20 cellular contexts compared by ENCODE assay signal in genomic region chr18:31030574-31031278, GRCh38. TPM values are rescaled to one million over a fixed set of nuclear protein-coding genes. Genes with fewer than 3 reads are reported as not detected.
DNase-seq lines count a peak whose midpoint lies in the region; ATAC-seq and TF ChIP-seq lines count a peak whose summit lies in the region.
"Had no signal": no experiment of that assay in that cellular context is flagged by ENCODE, and none has a peak within 500 bp of the region (broad histone marks: within the 10 kb centered on the region; RNA-seq: fewer than 3 reads in every experiment).

No MANE protein-coding gene starts in this region.

- TF ChIP-seq CTCF in KMS-11 (conservative IDR thresholded peaks at IDR 0.05; ENCODE audit: low read depth, low read length): no peak
- no peak for TF ChIP-seq CTCF in mucosa of descending colon (IDR thresholded peaks at IDR 0.05)
- TF ChIP-seq CTCF in WERI-Rb-1 (IDR thresholded peaks at IDR 0.05; ENCODE audit: low read depth, low read length): no peak

- no peaks in the 10 kb centered on the region for H3K36me3 ChIP-seq in KMS-11 (ENCODE audit: insufficient read depth)
- H3K36me3 ChIP-seq in mucosa of descending colon (ENCODE audit: low read depth): no peaks in the 10 kb centered on the region
- no peaks in the 10 kb centered on the region for H3K36me3 ChIP-seq in WERI-Rb-1
- H3K36me3 ChIP-seq: BE2C had no signal

- H3K27ac ChIP-seq in KMS-11: no peak overlapping the region
- H3K27ac ChIP-seq in WERI-Rb-1: no peak overlapping the region

- H3K27me3 ChIP-seq in KMS-11 (ENCODE audit: insufficient read depth, low read depth) (no peaks in the 10 kb centered on the region), WERI-Rb-1 (ENCODE audit: insufficient read depth, low read depth, severe bottlenecking) (no peaks in the 10 kb centered on the region)
- H3K27me3 ChIP-seq: BE2C had no signal

- DNase-seq in ELR (ENCODE audit: low read depth) (peak; percentile 9), amniotic epithelial cell (ENCODE audit: low read depth) (peak; percentile 39), mucosa of descending colon (no peak), NCI-H226 (no peak), WERI-Rb-1 (no peak)
- DNase-seq: BE2C, DMS79, NCI-H1092 treated with DMSO at 0.1 percent for 48 hours, NCI-H1436 treated with DMSO at 0.1 percent for 48 hours, NCI-H2029 treated with DMSO at 0.1 percent for 48 hours, NCI-H2171, NCI-H524 treated with DMSO at 0.1 percent for 48 hours, NCI-H82, PC-3, RPMI8226, SHP77 had no signal

- no peaks in the 10 kb centered on the region for H4K20me1 ChIP-seq in KMS-11 (ENCODE audit: insufficient read depth)

- no peaks in the 10 kb centered on the region for H3K79me2 ChIP-seq in KMS-11 (ENCODE audit: insufficient read depth, low read depth)

- H3K4me2 ChIP-seq in KMS-11: peak overlapping the region; percentile 12; the same call in 1 of the 2 replicates

- H3K4me1 ChIP-seq in KMS-11 (ENCODE audit: low read depth, poor library complexity, severe bottlenecking): no peaks in the 10 kb centered on the region
- H3K4me1 ChIP-seq in mucosa of descending colon (ENCODE audit: low read depth): no peaks in the 10 kb centered on the region
- H3K4me1 ChIP-seq: BE2C had no signal

- intact Hi-C loops in mucosa of descending colon (cut with DNase I, micrococcal nuclease): no loop called here

- H3K4me3 ChIP-seq in KMS-11 (IDR thresholded peaks at IDR 0.05; ENCODE audit: insufficient read depth, low read depth, low read length) (no peak overlapping the region), mucosa of descending colon (no peak overlapping the region), WERI-Rb-1 (ENCODE audit: low read depth, low read length) (no peak overlapping the region)

- ATAC-seq in mucosa of descending colon (peak; percentile 38), HG02571 (IDR thresholded peaks at IDR 0.05; ENCODE audit: unreplicated experiment) (no peak)
- ATAC-seq: HCT116, PC-3 had no signal

- no peak overlapping the region for H3K9ac ChIP-seq in KMS-11

- H2AFZ ChIP-seq in KMS-11 (ENCODE audit: low read depth): peak overlapping the region; percentile 23; the same call in 1 of the 2 replicates

- no peaks in the 10 kb centered on the region for H3K9me3 ChIP-seq in mucosa of descending colon
- no peaks in the 10 kb centered on the region for H3K9me3 ChIP-seq in WERI-Rb-1 (ENCODE audit: severe bottlenecking)
- H3K9me3 ChIP-seq: BE2C had no signal

RNA-seq across cellular contexts. Expression of gene DSC3, which starts 11.8 kb away (rescaled TPM):
- under 1 TPM in 2 of 3 donors, not detected in 1; 0.19 to 0.61 TPM for total RNA-seq in mucosa of descending colon
- total RNA-seq: A673 had no signal

Comparison
In these comparisons a context has a peak if more than half of its experiments do, and no peak if none do; other contexts are left out.
1. DNase-seq: peak in ELR (single experiment) and amniotic epithelial cell (single experiment); none in mucosa of descending colon (0 of 3), NCI-H226 (single experiment) and WERI-Rb-1 (single experiment).